Comparison of ENCODE assay signal across 1 cellular context in the genomic region with DNA sequence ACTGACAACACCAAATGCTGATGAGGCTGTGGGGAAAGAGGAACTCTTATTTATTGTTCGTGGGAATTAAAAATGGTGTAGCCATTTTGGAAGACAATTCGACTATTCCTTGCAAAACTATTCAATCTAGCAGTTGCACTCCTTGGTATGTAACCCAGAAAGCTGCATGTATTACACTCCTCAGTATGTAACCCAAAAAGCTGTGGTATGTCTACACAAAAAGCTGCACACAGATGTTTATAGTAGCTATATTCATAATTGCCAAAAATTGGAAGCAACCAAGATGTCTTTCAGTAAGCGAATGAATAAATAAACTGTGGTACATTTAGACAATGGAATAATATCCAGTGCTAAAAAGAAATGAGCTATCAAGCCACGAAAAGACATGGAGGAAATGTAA.
TF ChIP-seq lines count a peak whose summit lies in the region.

No MANE protein-coding gene starts in this region.

TF ChIP-seq in HepG2, 621 proteins besides CTCF, POLR2A, EP300 and RAD21 (continued from another document):
- TF ChIP-seq, protein P1, sequence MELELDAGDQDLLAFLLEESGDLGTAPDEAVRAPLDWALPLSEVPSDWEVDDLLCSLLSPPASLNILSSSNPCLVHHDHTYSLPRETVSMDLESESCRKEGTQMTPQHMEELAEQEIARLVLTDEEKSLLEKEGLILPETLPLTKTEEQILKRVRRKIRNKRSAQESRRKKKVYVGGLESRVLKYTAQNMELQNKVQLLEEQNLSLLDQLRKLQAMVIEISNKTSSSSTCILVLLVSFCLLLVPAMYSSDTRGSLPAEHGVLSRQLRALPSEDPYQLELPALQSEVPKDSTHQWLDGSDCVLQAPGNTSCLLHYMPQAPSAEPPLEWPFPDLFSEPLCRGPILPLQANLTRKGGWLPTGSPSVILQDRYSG (CRISPR knock-in tag; IDR thresholded peaks at IDR 0.05): no peak
- TF ChIP-seq ZFP90 (CRISPR knock-in tag; IDR thresholded peaks at IDR 0.05; ENCODE audit: borderline replicate concordance) (no peak), ZNF143 (CRISPR knock-in tag; IDR thresholded peaks at IDR 0.05) (no peak), MATR3 (CRISPR knock-in tag; IDR thresholded peaks at IDR 0.05) (no peak), ZC3H13 (CRISPR knock-in tag; IDR thresholded peaks at IDR 0.05) (no peak), ZFP41 (CRISPR knock-in tag; IDR thresholded peaks at IDR 0.05; ENCODE audit: borderline replicate concordance) (no peak), ZNF138 (CRISPR knock-in tag; IDR thresholded peaks at IDR 0.05; ENCODE audit: low read depth) (no peak), HOXD1 (CRISPR knock-in tag; IDR thresholded peaks at IDR 0.05) (no peak), SAP130 (CRISPR knock-in tag; IDR thresholded peaks at IDR 0.05; ENCODE audit: low read depth) (no peak)
- TF ChIP-seq, protein P2, sequence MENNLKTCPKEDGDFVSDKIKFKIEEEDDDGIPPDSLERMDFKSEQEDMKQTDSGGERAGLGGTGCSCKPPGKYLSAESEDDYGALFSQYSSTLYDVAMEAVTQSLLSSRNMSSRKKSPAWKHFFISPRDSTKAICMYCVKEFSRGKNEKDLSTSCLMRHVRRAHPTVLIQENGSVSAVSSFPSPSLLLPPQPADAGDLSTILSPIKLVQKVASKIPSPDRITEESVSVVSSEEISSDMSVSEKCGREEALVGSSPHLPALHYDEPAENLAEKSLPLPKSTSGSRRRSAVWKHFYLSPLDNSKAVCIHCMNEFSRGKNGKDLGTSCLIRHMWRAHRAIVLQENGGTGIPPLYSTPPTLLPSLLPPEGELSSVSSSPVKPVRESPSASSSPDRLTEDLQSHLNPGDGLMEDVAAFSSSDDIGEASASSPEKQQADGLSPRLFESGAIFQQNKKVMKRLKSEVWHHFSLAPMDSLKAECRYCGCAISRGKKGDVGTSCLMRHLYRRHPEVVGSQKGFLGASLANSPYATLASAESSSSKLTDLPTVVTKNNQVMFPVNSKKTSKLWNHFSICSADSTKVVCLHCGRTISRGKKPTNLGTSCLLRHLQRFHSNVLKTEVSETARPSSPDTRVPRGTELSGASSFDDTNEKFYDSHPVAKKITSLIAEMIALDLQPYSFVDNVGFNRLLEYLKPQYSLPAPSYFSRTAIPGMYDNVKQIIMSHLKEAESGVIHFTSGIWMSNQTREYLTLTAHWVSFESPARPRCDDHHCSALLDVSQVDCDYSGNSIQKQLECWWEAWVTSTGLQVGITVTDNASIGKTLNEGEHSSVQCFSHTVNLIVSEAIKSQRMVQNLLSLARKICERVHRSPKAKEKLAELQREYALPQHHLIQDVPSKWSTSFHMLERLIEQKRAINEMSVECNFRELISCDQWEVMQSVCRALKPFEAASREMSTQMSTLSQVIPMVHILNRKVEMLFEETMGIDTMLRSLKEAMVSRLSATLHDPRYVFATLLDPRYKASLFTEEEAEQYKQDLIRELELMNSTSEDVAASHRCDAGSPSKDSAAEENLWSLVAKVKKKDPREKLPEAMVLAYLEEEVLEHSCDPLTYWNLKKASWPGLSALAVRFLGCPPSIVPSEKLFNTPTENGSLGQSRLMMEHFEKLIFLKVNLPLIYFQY (CRISPR knock-in tag; IDR thresholded peaks at IDR 0.05; ENCODE audit: borderline replicate concordance): no peak
- TF ChIP-seq, protein P3, sequence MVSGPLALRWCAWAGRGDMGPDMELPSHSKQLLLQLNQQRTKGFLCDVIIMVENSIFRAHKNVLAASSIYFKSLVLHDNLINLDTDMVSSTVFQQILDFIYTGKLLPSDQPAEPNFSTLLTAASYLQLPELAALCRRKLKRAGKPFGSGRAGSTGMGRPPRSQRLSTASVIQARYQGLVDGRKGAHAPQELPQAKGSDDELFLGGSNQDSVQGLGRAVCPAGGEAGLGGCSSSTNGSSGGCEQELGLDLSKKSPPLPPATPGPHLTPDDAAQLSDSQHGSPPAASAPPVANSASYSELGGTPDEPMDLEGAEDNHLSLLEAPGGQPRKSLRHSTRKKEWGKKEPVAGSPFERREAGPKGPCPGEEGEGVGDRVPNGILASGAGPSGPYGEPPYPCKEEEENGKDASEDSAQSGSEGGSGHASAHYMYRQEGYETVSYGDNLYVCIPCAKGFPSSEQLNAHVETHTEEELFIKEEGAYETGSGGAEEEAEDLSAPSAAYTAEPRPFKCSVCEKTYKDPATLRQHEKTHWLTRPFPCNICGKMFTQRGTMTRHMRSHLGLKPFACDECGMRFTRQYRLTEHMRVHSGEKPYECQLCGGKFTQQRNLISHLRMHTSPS (CRISPR knock-in tag; IDR thresholded peaks at IDR 0.05; ENCODE audit: low read depth): no peak
TF ChIP-seq in HepG2: peak in this region for 0.
